ENCODE assay signal across 3 cellular contexts in the genomic region with DNA sequence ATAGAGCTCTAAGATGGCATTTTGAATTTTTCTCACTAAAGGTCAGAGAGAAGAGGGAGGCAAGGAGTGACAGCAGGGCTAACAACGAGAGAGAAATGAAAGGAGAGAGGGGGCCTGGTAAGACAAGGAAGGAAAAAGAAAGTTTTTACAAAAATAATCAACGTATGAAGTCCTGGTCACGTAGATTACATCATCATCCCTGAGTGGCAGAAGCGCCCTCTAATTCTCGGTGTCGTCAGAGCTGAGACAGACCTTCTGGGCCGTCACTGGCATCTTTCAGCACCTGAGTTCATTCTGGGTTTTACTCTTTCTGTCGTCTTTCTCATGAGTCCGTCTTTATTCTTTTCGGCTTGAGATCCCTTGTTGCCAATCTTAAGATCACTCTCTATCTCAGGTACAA.
TF ChIP-seq lines count a peak whose summit lies in the region.

No MANE protein-coding gene starts in this region.

TF ChIP-seq in HepG2, 621 proteins besides CTCF, POLR2A, EP300 and RAD21:
- TF ChIP-seq CREB1 (IDR thresholded peaks at IDR 0.05) (peak; percentile 59), CREB1 (CRISPR knock-in tag; IDR thresholded peaks at IDR 0.05) (no peak), ZNF629 (CRISPR knock-in tag; conservative IDR thresholded peaks at IDR 0.05) (no peak), ATF7 (IDR thresholded peaks at IDR 0.05) (peak; percentile 78), ATF7 (CRISPR knock-in tag; IDR thresholded peaks at IDR 0.05) (no peak)

TF ChIP-seq in GM23338, 12 proteins besides CTCF, POLR2A, EP300 and RAD21 (continues in another document):
- no peak for TF ChIP-seq JUNB (IDR thresholded peaks at IDR 0.05; ENCODE audit: unreplicated experiment)
- no peak for TF ChIP-seq ZNF114 (CRISPR knock-in tag; IDR thresholded peaks at IDR 0.05)
- no peak for TF ChIP-seq EZH2phosphoT487 (IDR thresholded peaks at IDR 0.05; ENCODE audit: unreplicated experiment)
- TF ChIP-seq, protein P1, sequence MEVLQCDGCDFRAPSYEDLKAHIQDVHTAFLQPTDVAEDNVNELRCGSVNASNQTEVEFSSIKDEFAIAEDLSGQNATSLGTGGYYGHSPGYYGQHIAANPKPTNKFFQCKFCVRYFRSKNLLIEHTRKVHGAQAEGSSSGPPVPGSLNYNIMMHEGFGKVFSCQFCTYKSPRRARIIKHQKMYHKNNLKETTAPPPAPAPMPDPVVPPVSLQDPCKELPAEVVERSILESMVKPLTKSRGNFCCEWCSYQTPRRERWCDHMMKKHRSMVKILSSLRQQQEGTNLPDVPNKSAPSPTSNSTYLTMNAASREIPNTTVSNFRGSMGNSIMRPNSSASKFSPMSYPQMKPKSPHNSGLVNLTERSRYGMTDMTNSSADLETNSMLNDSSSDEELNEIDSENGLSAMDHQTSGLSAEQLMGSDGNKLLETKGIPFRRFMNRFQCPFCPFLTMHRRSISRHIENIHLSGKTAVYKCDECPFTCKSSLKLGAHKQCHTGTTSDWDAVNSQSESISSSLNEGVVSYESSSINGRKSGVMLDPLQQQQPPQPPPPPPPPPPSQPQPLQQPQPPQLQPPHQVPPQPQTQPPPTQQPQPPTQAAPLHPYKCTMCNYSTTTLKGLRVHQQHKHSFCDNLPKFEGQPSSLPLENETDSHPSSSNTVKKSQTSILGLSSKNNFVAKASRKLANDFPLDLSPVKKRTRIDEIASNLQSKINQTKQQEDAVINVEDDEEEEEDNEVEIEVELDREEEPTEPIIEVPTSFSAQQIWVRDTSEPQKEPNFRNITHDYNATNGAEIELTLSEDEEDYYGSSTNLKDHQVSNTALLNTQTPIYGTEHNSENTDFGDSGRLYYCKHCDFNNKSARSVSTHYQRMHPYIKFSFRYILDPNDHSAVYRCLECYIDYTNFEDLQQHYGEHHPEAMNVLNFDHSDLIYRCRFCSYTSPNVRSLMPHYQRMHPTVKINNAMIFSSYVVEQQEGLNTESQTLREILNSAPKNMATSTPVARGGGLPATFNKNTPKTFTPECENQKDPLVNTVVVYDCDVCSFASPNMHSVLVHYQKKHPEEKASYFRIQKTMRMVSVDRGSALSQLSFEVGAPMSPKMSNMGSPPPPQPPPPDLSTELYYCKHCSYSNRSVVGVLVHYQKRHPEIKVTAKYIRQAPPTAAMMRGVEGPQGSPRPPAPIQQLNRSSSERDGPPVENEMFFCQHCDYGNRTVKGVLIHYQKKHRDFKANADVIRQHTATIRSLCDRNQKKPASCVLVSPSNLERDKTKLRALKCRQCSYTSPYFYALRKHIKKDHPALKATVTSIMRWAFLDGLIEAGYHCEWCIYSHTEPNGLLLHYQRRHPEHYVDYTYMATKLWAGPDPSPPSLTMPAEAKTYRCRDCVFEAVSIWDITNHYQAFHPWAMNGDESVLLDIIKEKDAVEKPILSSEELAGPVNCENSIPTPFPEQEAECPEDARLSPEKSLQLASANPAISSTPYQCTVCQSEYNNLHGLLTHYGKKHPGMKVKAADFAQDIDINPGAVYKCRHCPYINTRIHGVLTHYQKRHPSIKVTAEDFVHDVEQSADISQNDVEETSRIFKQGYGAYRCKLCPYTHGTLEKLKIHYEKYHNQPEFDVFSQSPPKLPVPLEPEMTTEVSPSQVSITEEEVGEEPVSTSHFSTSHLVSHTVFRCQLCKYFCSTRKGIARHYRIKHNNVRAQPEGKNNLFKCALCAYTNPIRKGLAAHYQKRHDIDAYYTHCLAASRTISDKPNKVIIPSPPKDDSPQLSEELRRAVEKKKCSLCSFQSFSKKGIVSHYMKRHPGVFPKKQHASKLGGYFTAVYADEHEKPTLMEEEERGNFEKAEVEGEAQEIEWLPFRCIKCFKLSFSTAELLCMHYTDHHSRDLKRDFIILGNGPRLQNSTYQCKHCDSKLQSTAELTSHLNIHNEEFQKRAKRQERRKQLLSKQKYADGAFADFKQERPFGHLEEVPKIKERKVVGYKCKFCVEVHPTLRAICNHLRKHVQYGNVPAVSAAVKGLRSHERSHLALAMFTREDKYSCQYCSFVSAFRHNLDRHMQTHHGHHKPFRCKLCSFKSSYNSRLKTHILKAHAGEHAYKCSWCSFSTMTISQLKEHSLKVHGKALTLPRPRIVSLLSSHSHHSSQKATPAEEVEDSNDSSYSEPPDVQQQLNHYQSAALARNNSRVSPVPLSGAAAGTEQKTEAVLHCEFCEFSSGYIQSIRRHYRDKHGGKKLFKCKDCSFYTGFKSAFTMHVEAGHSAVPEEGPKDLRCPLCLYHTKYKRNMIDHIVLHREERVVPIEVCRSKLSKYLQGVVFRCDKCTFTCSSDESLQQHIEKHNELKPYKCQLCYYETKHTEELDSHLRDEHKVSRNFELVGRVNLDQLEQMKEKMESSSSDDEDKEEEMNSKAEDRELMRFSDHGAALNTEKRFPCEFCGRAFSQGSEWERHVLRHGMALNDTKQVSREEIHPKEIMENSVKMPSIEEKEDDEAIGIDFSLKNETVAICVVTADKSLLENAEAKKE (CRISPR knock-in tag; IDR thresholded peaks at IDR 0.05): no peak
- no peak for TF ChIP-seq ZNF331 (CRISPR knock-in tag; IDR thresholded peaks at IDR 0.05; ENCODE audit: low read depth)
- TF ChIP-seq NANOG (IDR thresholded peaks at IDR 0.05; ENCODE audit: borderline replicate concordance): no peak
- TF ChIP-seq, protein P2, sequence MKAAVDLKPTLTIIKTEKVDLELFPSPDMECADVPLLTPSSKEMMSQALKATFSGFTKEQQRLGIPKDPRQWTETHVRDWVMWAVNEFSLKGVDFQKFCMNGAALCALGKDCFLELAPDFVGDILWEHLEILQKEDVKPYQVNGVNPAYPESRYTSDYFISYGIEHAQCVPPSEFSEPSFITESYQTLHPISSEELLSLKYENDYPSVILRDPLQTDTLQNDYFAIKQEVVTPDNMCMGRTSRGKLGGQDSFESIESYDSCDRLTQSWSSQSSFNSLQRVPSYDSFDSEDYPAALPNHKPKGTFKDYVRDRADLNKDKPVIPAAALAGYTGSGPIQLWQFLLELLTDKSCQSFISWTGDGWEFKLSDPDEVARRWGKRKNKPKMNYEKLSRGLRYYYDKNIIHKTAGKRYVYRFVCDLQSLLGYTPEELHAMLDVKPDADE (IDR thresholded peaks at IDR 0.05): no peak
- TF ChIP-seq STAT1 (IDR thresholded peaks at IDR 0.05; ENCODE audit: unreplicated experiment): no peak
- no peak for TF ChIP-seq CREB1 (CRISPR knock-in tag; IDR thresholded peaks at IDR 0.05; ENCODE audit: low read depth)
- TF ChIP-seq EZH2 (IDR thresholded peaks at IDR 0.05; ENCODE audit: low read depth, unreplicated experiment): no peak

TF ChIP-seq in K562, 482 proteins besides CTCF, POLR2A, EP300 and RAD21:
- TF ChIP-seq, protein P3, sequence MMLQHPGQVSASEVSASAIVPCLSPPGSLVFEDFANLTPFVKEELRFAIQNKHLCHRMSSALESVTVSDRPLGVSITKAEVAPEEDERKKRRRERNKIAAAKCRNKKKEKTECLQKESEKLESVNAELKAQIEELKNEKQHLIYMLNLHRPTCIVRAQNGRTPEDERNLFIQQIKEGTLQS (IDR thresholded peaks at IDR 0.05): peak; percentile 48
- TF ChIP-seq, protein P3 (CRISPR knock-in tag; conservative IDR thresholded peaks at IDR 0.05): no peak
- no peak for TF ChIP-seq ZNF778 (CRISPR knock-in tag; IDR thresholded peaks at IDR 0.05)
TF ChIP-seq in K562: peak in this region for 1.
